Comparison of ENCODE assay signal across 33 cellular contexts in genomic region chr5:121086671-121087070, GRCh38.
"Had no signal": no experiment of that assay in that cellular context is flagged by ENCODE, and none has a peak within 500 bp of the region (broad histone marks: within the 10 kb centered on the region; RNA-seq: fewer than 3 reads in every experiment).

No MANE protein-coding gene starts in this region.

- H3K4me1 ChIP-seq: adrenal gland, ascending aorta, body of pancreas, breast epithelium had no signal

- H3K9me3 ChIP-seq: adrenal gland, ascending aorta, body of pancreas had no signal

- H3K27ac ChIP-seq: adrenal gland, ascending aorta, body of pancreas, brain microvascular endothelial cell, breast epithelium, cardiac muscle cell had no signal

- H3K27me3 ChIP-seq: adrenal gland, ascending aorta, body of pancreas, brain microvascular endothelial cell, breast epithelium, cardiac muscle cell had no signal

- H3K36me3 ChIP-seq: adrenal gland, ascending aorta, brain microvascular endothelial cell, breast epithelium, cardiac muscle cell had no signal

- H3K4me3 ChIP-seq: adrenal gland, ascending aorta, body of pancreas, breast epithelium, cardiac muscle cell had no signal

- ATAC-seq: activated naive CD4-positive, alpha-beta T cell treated with anti-CD3 and anti-CD28 coated beads, Interleukin-2, amount 50 U/mL, for 72 hours; activated naive CD8-positive, alpha-beta T cell treated with anti-CD3 and anti-CD28 coated beads, Interleukin-2, amount 50 U/mL, for 24 hours; activated T-cell treated with anti-CD3 and anti-CD28 coated beads, Interleukin-2, amount 50 U/mL, for 4 hours; activated T-cell treated with anti-CD3 and anti-CD28 coated beads, Interleukin-2, amount 50 U/mL, for 72 hours; activated T-helper 17 cell treated with anti-CD3 and anti-CD28 coated beads, Interleukin-2, amount 50 U/mL, for 72 hours; body of pancreas had no signal

- DNase-seq: activated effector memory CD4-positive, alpha-beta T cell treated with anti-CD3 and anti-CD28 coated beads, Interleukin-2, amount 50 U/mL, for 16 hours; activated effector memory CD4-positive, alpha-beta T cell treated with Interleukin-2 at 50 U/mL for 16 hours; activated gamma-delta T cell; activated gamma-delta T cell treated with Interleukin-2 at 50 U/mL for 16 hours; activated naive CD4-positive, alpha-beta T cell; activated naive CD4-positive, alpha-beta T cell treated with anti-CD3 and anti-CD28 coated beads for 36 hours; activated naive CD4-positive, alpha-beta T cell treated with anti-CD3 and anti-CD28 coated beads, Interleukin-2, amount 10 ng/mL, durations not matched to agents 7 days and 5 days; activated naive CD4-positive, alpha-beta T cell treated with anti-CD3 and anti-CD28 coated beads, Interleukin-2, amount 50 U/mL, for 16 hours; activated naive CD4-positive, alpha-beta T cell treated with Interleukin-2 at 50 U/mL for 16 hours; activated naive CD8-positive, alpha-beta T cell treated with anti-CD3 and anti-CD28 coated beads for 36 hours; activated naive CD8-positive, alpha-beta T cell treated with anti-CD3 and anti-CD28 coated beads, Interleukin-2, amount 10 ng/mL, durations not matched to agents 7 days and 5 days; activated naive CD8-positive, alpha-beta T cell treated with anti-CD3 and anti-CD28 coated beads, Interleukin-2, amount 50 U/mL, for 24 hours; activated T-cell treated with anti-CD3 and anti-CD28 coated beads for 4 hours; activated T-cell treated with anti-CD3 and anti-CD28 coated beads, Interleukin-2, amount 50 U/mL, for 1 hour; activated T-cell treated with anti-CD3 and anti-CD28 coated beads, Interleukin-2, amount 50 U/mL, for 24 hours; activated T-cell treated with anti-CD3 and anti-CD28 coated beads, Interleukin-2, amount 50 U/mL, for 4 hours; activated T-cell treated with anti-CD3 and anti-CD28 coated beads, Interleukin-2, amount 50 U/mL, for 48 hours; activated T-cell treated with anti-CD3 and anti-CD28 coated beads, Interleukin-2, amount 50 U/mL, for 72 hours; adrenal gland; amniotic stem cell; amygdala; anterior cingulate cortex; aorta; body of pancreas; brain microvascular endothelial cell; caudate nucleus; central memory CD4-positive, alpha-beta T cell; cerebellar nuclear complex had no signal
